In the genomic region with DNA sequence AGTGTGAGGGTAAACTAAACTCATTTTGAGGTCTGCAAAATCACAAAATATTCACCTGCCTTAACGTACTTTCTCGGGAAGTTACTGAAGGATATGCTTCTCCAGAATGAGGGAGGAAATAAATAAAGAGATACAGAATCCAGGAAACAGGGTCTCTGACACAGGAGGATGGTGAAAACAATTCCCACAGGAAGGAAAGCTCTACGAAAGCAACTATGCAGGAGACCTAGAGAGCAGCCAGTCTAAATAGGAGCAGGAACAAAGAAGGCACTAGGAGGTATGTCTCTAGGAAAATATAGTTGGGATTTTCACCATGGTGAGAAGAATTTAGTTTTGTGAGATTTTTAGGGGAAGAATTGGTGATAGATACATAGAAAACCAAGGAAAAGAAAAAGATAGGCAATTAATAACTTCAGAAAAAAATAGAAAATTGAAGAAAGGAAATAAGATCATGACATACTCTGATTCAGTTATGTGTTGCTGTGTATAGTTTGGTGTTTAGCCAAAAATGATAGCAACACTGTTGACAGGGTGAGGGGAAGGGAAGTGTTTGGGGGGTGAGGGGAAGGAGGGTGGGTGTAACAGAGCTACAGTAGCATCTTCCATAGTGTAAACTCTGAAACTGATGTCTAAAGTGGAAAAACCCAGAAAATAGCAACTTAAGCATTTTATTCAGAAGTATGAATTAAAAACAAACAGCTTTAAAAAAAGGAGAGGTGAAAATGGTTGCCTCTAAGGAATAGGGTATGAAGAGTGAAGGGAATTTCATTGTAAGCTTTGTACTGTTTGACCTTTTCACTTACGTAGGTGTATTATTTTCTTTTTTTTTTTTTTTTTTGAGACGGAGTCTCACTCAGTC, we compare ENCODE assay signal across 19 cellular contexts. TPM values are rescaled to one million over a fixed set of nuclear protein-coding genes. Genes with fewer than 3 reads are reported as not detected.
DNase-seq lines count a peak whose midpoint lies in the region; FAIRE-seq and TF ChIP-seq lines count a peak whose summit lies in the region.
"Had no signal": no experiment of that assay in that cellular context is flagged by ENCODE, and none has a peak within 500 bp of the region (broad histone marks: within the 10 kb centered on the region; RNA-seq: fewer than 3 reads in every experiment).

No MANE protein-coding gene starts in this region.

- peaks cover 2% of the 10 kb centered on the region for H3K27me3 Mint-ChIP-seq in endothelial cell (ENCODE audit: unreplicated experiment)

- DNase-seq in GM12891 (ENCODE audit: insufficient read length, low spot score) (no peak), RWPE1 (ENCODE audit: low spot score) (no peak), endothelial cell (ENCODE audit: low spot score) (no peak), sigmoid colon (no peak), DMS 273 (lab: John Stamatoyannopoulos, UW; ENCODE audit: unreplicated experiment) (no peak), erythroblast (lab: John Stamatoyannopoulos, UW) (no peak), GM13976 (ENCODE audit: low spot score) (no peak), lower leg skin (ENCODE audit: low spot score in 2 of 2) (no peak)
- DNase-seq: C1 segment of cervical spinal cord, EL, HCEC 1CT, MG63, NCI-H1092, NCI-H146, NCI-H2081 treated with DMSO at 0.1 percent for 48 hours, NCI-H510A treated with DMSO at 0.1 percent for 48 hours, NCI-H82 had no signal

- no peak overlapping the region for H3K4me3 ChIP-seq in sigmoid colon
- H3K4me3 ChIP-seq in lower leg skin (ENCODE audit: low read depth, poor library complexity, severe bottlenecking) = no peak overlapping the region
- H3K4me3 ChIP-seq: MG63 had no signal

- 87 to 97% methylated on average over 5 of the region's 5 CpGs for WGBS in sigmoid colon, 2 donors
- 88 to 95% methylated on average over 5 of the region's 5 CpGs for WGBS in lower leg skin, 2 donors

- TF ChIP-seq EP300 in sigmoid colon (IDR thresholded peaks at IDR 0.05) = no peak

- H3K4me3 Mint-ChIP-seq in endothelial cell (ENCODE audit: unreplicated experiment) = peak overlapping the region; percentile 4

- no peaks in the 10 kb centered on the region for H3K36me3 Mint-ChIP-seq in endothelial cell (ENCODE audit: low read depth, unreplicated experiment)

- no peaks in the 10 kb centered on the region for H3K9me3 Mint-ChIP-seq in endothelial cell (ENCODE audit: unreplicated experiment)

- intact Hi-C loops in sigmoid colon (cut with DNase I) (no loop called here), lower leg skin (cut with DNase I; ENCODE audit: low total_unique reads) (no loop called here)

- CTCF ChIA-PET in RWPE1 (lab: Yijun Ruan, JAX) = interaction anchor here (0.6 to 0.7 kb wide), 2 partner anchors 23 to 139 kb away, joined by 4 read pairs; no protein-coding TSS in a partner anchor

- POLR2A ChIA-PET in RWPE1 (lab: Yijun Ruan, JAX; ENCODE audit: low non-redundant PET) = no interaction called here

- no peak for TF ChIP-seq POLR2A in GM12891 (IDR thresholded peaks at IDR 0.05; ENCODE audit: low read depth, low read length)
- TF ChIP-seq POLR2A in sigmoid colon (IDR thresholded peaks at IDR 0.05) = no peak
- TF ChIP-seq POLR2A in erythroblast (IDR thresholded peaks at IDR 0.05; ENCODE audit: low read length) = no peak
- no peak for TF ChIP-seq POLR2A in lower leg skin (IDR thresholded peaks at IDR 0.05)

- TF ChIP-seq CTCF in RWPE1 (conservative IDR thresholded peaks at IDR 0.05; ENCODE audit: low read depth) = no peak
- TF ChIP-seq CTCF in endothelial cell (IDR thresholded peaks at IDR 0.05; ENCODE audit: unreplicated experiment) = no peak
- TF ChIP-seq CTCF in sigmoid colon (IDR thresholded peaks at IDR 0.05) = no peak
- TF ChIP-seq CTCF in GM13976 (IDR thresholded peaks at IDR 0.05; ENCODE audit: borderline replicate concordance, control extremely low read depth, extremely low read depth, insufficient read depth, missing control alignments) = no peak
- TF ChIP-seq CTCF in lower leg skin (IDR thresholded peaks at IDR 0.05) = no peak

- peaks cover 75% of the 10 kb centered on the region for H3K4me1 Mint-ChIP-seq in endothelial cell (ENCODE audit: unreplicated experiment)

- no peaks in the 10 kb centered on the region for H3K27me3 ChIP-seq in sigmoid colon
- H3K27me3 ChIP-seq: MG63 had no signal

- peak overlapping the region; percentile 96 for H3K27ac Mint-ChIP-seq in endothelial cell (ENCODE audit: unreplicated experiment)

- peak; percentile 9 for FAIRE-seq in GM12891 (lab: Jason Lieb, UNC)

- no peaks in the 10 kb centered on the region for H3K9me3 ChIP-seq in sigmoid colon
- H3K9me3 ChIP-seq: MG63 had no signal

- peaks cover 0 to 67% (median 41%) of the 10 kb centered on the region in 4 donors for H3K4me1 ChIP-seq in sigmoid colon

- in situ Hi-C loops in GM13976 (cut with MboI; ENCODE audit: low sequenced_read_pairs, unreplicated experiment) = no loop called here

- peak overlapping the region; percentile 32 for H3K27ac ChIP-seq in RWPE1
- H3K27ac ChIP-seq in sigmoid colon = peak overlapping the region in 3 of 4 donors; percentile 61 to 68 (median 61)
- H3K27ac ChIP-seq: KMS-11 had no signal

- peaks cover 0 to 4% (median 0%) of the 10 kb centered on the region in 4 donors for H3K36me3 ChIP-seq in sigmoid colon

TF ChIP-seq in GM12891, 5 proteins besides CTCF, POLR2A, EP300 and RAD21:
- TF ChIP-seq PAX5 (IDR thresholded peaks at IDR 0.05; ENCODE audit: insufficient read depth, low read length, severe bottlenecking) (no peak), TAF1 (IDR thresholded peaks at IDR 0.05; ENCODE audit: low read depth, low read length) (no peak), POU2F2 (IDR thresholded peaks at IDR 0.05; ENCODE audit: low read depth, low read length) (no peak), POLR2AphosphoS5 (IDR thresholded peaks at IDR 0.05; ENCODE audit: low read depth, low read length) (no peak), SPI1 (IDR thresholded peaks at IDR 0.05; ENCODE audit: low read depth, low read length) (no peak)

RNA-seq across cellular contexts. Expression of gene GPR21, which starts 9.8 kb away (rescaled TPM):
- 0.10 TPM for polyA plus RNA-seq in GM12891 (2012; ENCODE audit: low read depth, missing spikeins)
- 1.8 TPM for total RNA-seq in endothelial cell (ENCODE audit: unreplicated experiment)
- 1 to 10 TPM in 3 of 4 donors, not detected in 1; 1.4 to 6.1 (median 1.5) TPM for total RNA-seq in sigmoid colon
- polyA plus RNA-seq in sigmoid colon = under 1 TPM in 1 of 3 donors, not detected in 2; 0.34 TPM
- 1 to 10 TPM in 2 of 4 donors, not detected in 2; 1.3 to 2.7 TPM for total RNA-seq in lower leg skin
- total RNA-seq: A673 had no signal
